In genomic region chr16:87809150-87809902, GRCh38 we compare ENCODE assay signal across 8 cellular contexts. TPM values are rescaled to one million over a fixed set of nuclear protein-coding genes. Genes with fewer than 3 reads are reported as not detected.
DNase-seq lines count a peak whose midpoint lies in the region; ATAC-seq, FAIRE-seq and TF ChIP-seq lines count a peak whose summit lies in the region.

No MANE protein-coding gene starts in this region.

- H3K9me3 Mint-ChIP-seq in immature natural killer cell, result no peaks in the 10 kb centered on the region

- no peak for TF ChIP-seq CTCF in D721Med (IDR thresholded peaks at IDR 0.05; ENCODE audit: insufficient read depth, missing control alignments)

- ATAC-seq in GM18858 (IDR thresholded peaks at IDR 0.05; ENCODE audit: unreplicated experiment), result peak; percentile 46
- peak; percentile 63 for ATAC-seq in HG02885 (IDR thresholded peaks at IDR 0.05; ENCODE audit: poor library complexity, unreplicated experiment)
- ATAC-seq in left cardiac atrium, result no peak

- no peaks in the 10 kb centered on the region for H3K36me3 Mint-ChIP-seq in immature natural killer cell

- no peak for FAIRE-seq in D721Med (lab: Jason Lieb, UNC)

- DNase-seq in A172 (ENCODE audit: low spot score) (peak; percentile 56), NOMO-1 treated with dmso at 0.1 percent for 144 hours (lab: John Stamatoyannopoulos, UW; ENCODE audit: unreplicated experiment) (peak; percentile 16), D721Med (ENCODE audit: insufficient read length, low spot score) (no peak), immature natural killer cell (no peak), Kasumi-1 (lab: John Stamatoyannopoulos, UW) (no peak), left cardiac atrium (no peak)

- no peak overlapping the region for H3K27ac Mint-ChIP-seq in immature natural killer cell

- H3K4me1 Mint-ChIP-seq in immature natural killer cell, result peaks cover 0 to 2% of the 10 kb centered on the region in 2 donors

- H3K27me3 Mint-ChIP-seq in immature natural killer cell (ENCODE audit: low read depth in 3 of 3), result peaks cover 0 to 24% (median 8%) of the 10 kb centered on the region in 3 donors

- no peak overlapping the region for H3K4me3 Mint-ChIP-seq in immature natural killer cell

- intact Hi-C loops in left cardiac atrium (cut with DNase I), result no loop called here

RNA-seq across cellular contexts. Expression of gene KLHDC4, which starts 43.5 kb away (rescaled TPM):
- 18.4 and 33.8 TPM in 2 replicates for total RNA-seq in A172 (2014; rRNA removed; shearing (Covaris generic))
- polyA plus RNA-seq in immature natural killer cell, result 10 to 100 TPM; 52.0 to 70.0 (median 61.0) TPM
- total RNA-seq in left cardiac atrium, result 10 to 100 TPM; 11.4 to 18.0 TPM

RNA-seq across cellular contexts. Expression of gene SLC7A5, which starts 60.0 kb away (rescaled TPM):
- total RNA-seq in A172 (2014; rRNA removed; shearing (Covaris generic)), result 75.8 and 85.2 TPM in 2 replicates
- 1 to 10 TPM; 2.6 to 7.3 (median 4.2) TPM for polyA plus RNA-seq in immature natural killer cell
- 10 to 100 TPM in 1 of 2 donors, 1 to 10 TPM in 1; 8.4 to 18.4 TPM for total RNA-seq in left cardiac atrium

Comparison
In these comparisons a context has a peak if more than half of its experiments do, and no peak if none do; other contexts are left out.
1. DNase-seq: peak in A172 (single experiment) and NOMO-1 treated with dmso at 0.1 percent for 144 hours (single experiment); none in D721Med (single experiment), immature natural killer cell (0 of 3), Kasumi-1 (0 of 2) and left cardiac atrium (single experiment).
2. ATAC-seq: peak in GM18858 (single experiment) and HG02885 (single experiment); none in left cardiac atrium (0 of 2).